15 cellular contexts compared by ENCODE assay signal in the genomic region with DNA sequence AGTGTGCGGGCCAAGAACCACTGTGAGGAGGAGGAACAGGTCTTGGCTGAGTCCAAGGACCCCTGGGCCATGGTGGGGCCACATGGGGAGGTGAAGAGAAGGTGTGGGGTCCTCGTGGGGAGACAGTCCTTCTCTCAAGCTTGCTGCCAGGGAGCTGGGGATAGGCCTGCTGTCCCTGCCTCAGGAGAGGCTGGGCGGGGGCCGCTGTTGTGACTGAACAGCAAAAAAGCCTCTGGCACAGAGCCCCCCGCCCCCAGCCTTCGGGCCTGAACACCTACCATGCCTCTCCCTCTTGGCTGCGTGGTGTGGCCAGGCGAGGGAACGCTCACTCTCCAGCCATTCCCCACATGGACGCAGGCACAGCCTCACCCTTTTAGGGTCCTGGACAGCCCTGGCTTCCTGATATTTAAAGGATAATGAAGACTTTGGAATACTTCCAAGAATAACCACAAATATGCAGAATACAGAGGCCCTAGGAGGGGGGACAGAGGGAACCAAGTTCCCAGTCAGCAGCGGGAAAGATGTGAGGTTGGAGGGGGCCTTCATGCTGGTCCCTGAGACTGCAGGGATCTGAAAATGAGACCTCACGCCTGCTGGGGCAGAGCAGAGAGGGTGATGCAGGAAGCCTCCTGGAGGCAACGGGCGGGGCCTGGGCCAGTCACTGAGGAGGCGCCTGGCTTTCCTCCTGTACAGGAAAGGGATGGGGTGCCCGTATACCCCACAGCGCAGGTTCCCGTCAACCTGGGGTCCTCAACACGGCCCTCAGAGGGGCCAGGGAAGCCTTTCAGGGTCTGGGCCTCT.
DNase-seq lines count a peak whose midpoint lies in the region; ATAC-seq and TF ChIP-seq lines count a peak whose summit lies in the region.
"Had no signal": no experiment of that assay in that cellular context is flagged by ENCODE, and none has a peak within 500 bp of the region (broad histone marks: within the 10 kb centered on the region; RNA-seq: fewer than 3 reads in every experiment).

No MANE protein-coding gene starts in this region.

- H3K4me3 ChIP-seq in left lung (no peak overlapping the region), OCI-LY7 (ENCODE audit: low read depth, low read length, poor library complexity, severe bottlenecking) (no peak overlapping the region)

- ATAC-seq in HG02840 (IDR thresholded peaks at IDR 0.05; ENCODE audit: low FRiP score, unreplicated experiment): no peak
- no peak for ATAC-seq in left lung
- ATAC-seq: activated CD8-positive, alpha-beta T cell treated with anti-CD3 and anti-CD28 coated beads for 36 hours; T-cell had no signal

- DNase-seq in AG08396 (ENCODE audit: low spot score) (peak; percentile 65), HT1080 (ENCODE audit: low read depth) (peak; percentile 60), brain pericyte (ENCODE audit: low read depth, low spot score) (peak; percentile 65), mesothelial cell of epicardium (ENCODE audit: low spot score in 2 of 2, unreplicated experiment in 2 of 2) (peak in 1 of 2 experiments; percentile 46), left lung (no peak), OCI-LY7 (ENCODE audit: low spot score) (no peak)
- no peak for DNase-seq in activated naive CD4-positive, alpha-beta T cell (lab: John Stamatoyannopoulos, UW)
- DNase-seq: activated CD8-positive, alpha-beta T cell treated with anti-CD3 and anti-CD28 coated beads for 36 hours; NCI-H1048; NCI-H748 treated with DMSO at 0.1 percent for 48 hours; nucleus accumbens; stimulated activated CD4-positive, alpha-beta T cell treated with anti-CD3 and anti-CD28 coated beads, Interleukin-4, amount 100 ng/mL, for 4 hours; T-cell had no signal

- no peaks in the 10 kb centered on the region for H3K27me3 ChIP-seq in left lung

- H3K9me3 Mint-ChIP-seq in mesothelial cell of epicardium: no peaks in the 10 kb centered on the region
- H3K9me3 Mint-ChIP-seq: activated CD8-positive, alpha-beta T cell treated with anti-CD3 and anti-CD28 coated beads for 36 hours; CD8-positive, alpha-beta memory T cell; T-cell had no signal

- no peaks in the 10 kb centered on the region for H3K9me2 ChIP-seq in OCI-LY7 (ENCODE audit: insufficient read depth, low read length)

- peaks cover 26% of the 10 kb centered on the region for H3K4me1 Mint-ChIP-seq in mesothelial cell of epicardium

- no peak overlapping the region for H3K4me3 Mint-ChIP-seq in mesothelial cell of epicardium
- H3K4me3 Mint-ChIP-seq: activated CD8-positive, alpha-beta T cell treated with anti-CD3 and anti-CD28 coated beads for 36 hours; CD8-positive, alpha-beta memory T cell; T-cell had no signal

- BruUV-seq in OCI-LY7 (replicated peaks; lab: Mats Ljungman, UMichigan): no TSS peak

- H3K4me1 ChIP-seq in left lung (no peaks in the 10 kb centered on the region), OCI-LY7 (ENCODE audit: insufficient read depth, low read length, poor library complexity, severe bottlenecking) (no peaks in the 10 kb centered on the region)

- intact Hi-C loops in left lung (cut with DNase I) (no loop called here), OCI-LY7 (cut with micrococcal nuclease; ENCODE audit: unreplicated experiment) (no loop called here)

- H3K27ac ChIP-seq in left lung (no peak overlapping the region), OCI-LY7 (ENCODE audit: low read depth, low read length, poor library complexity, severe bottlenecking) (no peak overlapping the region)

- no peak overlapping the region for H3K4me2 ChIP-seq in OCI-LY7 (ENCODE audit: low read length)

- TF ChIP-seq CTCF in mesothelial cell of epicardium (IDR thresholded peaks at IDR 0.05; ENCODE audit: unreplicated experiment): no peak
- no peak for TF ChIP-seq CTCF in left lung (IDR thresholded peaks at IDR 0.05)
- no peak for TF ChIP-seq CTCF in OCI-LY7 (conservative IDR thresholded peaks at IDR 0.05; ENCODE audit: low read length)

- peak overlapping the region; percentile 93 for H3K27ac Mint-ChIP-seq in mesothelial cell of epicardium
- H3K27ac Mint-ChIP-seq: activated CD8-positive, alpha-beta T cell treated with anti-CD3 and anti-CD28 coated beads for 36 hours; T-cell had no signal

- H3K27me3 Mint-ChIP-seq in mesothelial cell of epicardium (ENCODE audit: low read depth): peaks cover 2% of the 10 kb centered on the region
- H3K27me3 Mint-ChIP-seq: activated CD8-positive, alpha-beta T cell treated with anti-CD3 and anti-CD28 coated beads for 36 hours; CD8-positive, alpha-beta memory T cell; T-cell had no signal

- H3K36me3 Mint-ChIP-seq in mesothelial cell of epicardium: peaks cover 7% of the 10 kb centered on the region

- CTCF ChIA-PET in OCI-LY7 (lab: Charles Lee; ENCODE audit: unreplicated experiment): no interaction called here

- no peaks in the 10 kb centered on the region for H4K20me1 ChIP-seq in OCI-LY7 (ENCODE audit: insufficient read depth, low read length)

- no peak overlapping the region for H2AFZ ChIP-seq in OCI-LY7 (ENCODE audit: low read length)

- POLR2A ChIA-PET in OCI-LY7 (lab: Charles Lee): no interaction called here

- H3K79me2 ChIP-seq in OCI-LY7 (ENCODE audit: insufficient read depth, low read depth, low read length): no peaks in the 10 kb centered on the region

- H3K9me3 ChIP-seq in left lung (no peaks in the 10 kb centered on the region), OCI-LY7 (ENCODE audit: low read length) (no peaks in the 10 kb centered on the region)

- H3K36me3 ChIP-seq in left lung: peaks cover 0 to 49% of the 10 kb centered on the region in 2 donors
- H3K36me3 ChIP-seq in OCI-LY7 (ENCODE audit: insufficient read depth, low read length): no peaks in the 10 kb centered on the region

Comparison
In these comparisons a context has a peak if more than half of its experiments do, and no peak if none do; other contexts are left out.
1. DNase-seq: peak in AG08396 (single experiment), HT1080 (single experiment) and brain pericyte (single experiment); none in activated naive CD4-positive, alpha-beta T cell (0 of 4), left lung (0 of 2) and OCI-LY7 (single experiment).